Comparison of ENCODE assay signal across 10 cellular contexts in the genomic region with DNA sequence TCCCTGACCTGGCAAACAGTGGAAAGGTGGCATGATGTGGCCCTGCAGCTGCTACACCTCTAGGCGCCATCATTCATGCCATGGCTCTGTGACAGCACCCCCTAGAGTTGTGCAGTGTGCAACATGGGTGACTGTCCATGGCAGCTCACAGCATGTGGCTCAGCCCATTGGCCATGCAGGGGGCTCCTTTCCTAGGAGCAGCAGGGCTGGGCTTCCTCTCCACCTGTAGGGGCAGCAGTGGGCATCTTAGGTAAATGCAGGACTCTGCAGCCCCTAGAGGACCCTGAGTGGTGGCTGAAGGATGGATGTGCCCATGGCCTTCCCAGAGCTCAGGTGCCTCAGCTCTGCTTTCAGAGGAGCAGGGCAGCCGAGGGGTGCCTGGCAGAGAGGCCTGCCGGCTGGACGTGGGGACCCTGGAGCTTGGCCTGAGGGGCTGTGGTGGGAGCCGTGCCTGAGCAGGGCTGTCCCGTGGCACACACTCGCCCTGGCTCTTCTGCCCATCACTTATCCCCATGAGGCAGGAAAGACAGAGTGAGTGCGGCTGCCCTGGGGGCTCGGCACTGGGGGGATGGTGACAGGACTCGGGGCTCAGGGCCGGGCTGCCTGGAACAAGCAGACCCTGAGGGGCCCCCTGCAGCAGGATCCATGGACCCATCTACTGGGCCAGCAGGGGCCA. TPM values are rescaled to one million over a fixed set of nuclear protein-coding genes. Genes with fewer than 3 reads are reported as not detected.
DNase-seq lines count a peak whose midpoint lies in the region; ATAC-seq and TF ChIP-seq lines count a peak whose summit lies in the region.
"Had no signal": no experiment of that assay in that cellular context is flagged by ENCODE, and none has a peak within 500 bp of the region (broad histone marks: within the 10 kb centered on the region; RNA-seq: fewer than 3 reads in every experiment).

No MANE protein-coding gene starts in this region.

- DNase-seq in NCI-H748 (lab: John Stamatoyannopoulos, UW; ENCODE audit: unreplicated experiment) (peak; percentile 51), NCI-H748 treated with DMSO at 0.1 percent for 48 hours (lab: John Stamatoyannopoulos, UW) (no peak), NCI-H69 (lab: John Stamatoyannopoulos, UW) (peak; percentile 56), endothelial cell (ENCODE audit: low spot score) (no peak), T-helper 1 cell (no peak), glomerular visceral epithelial cell (ENCODE audit: extremely low spot score) (no peak)
- DNase-seq in stimulated activated CD8-positive, alpha-beta memory T cell treated with anti-CD3 and anti-CD28 coated beads, Interleukin-4, amount 100 ng/mL, for 48 hours = peak; percentile 34
- DNase-seq: activated B cell treated with CpG ODN at 0.5 μM for 24 hours, natural killer cell had no signal

- no peak overlapping the region for H3K4me3 Mint-ChIP-seq in endothelial cell (ENCODE audit: unreplicated experiment)
- H3K4me3 Mint-ChIP-seq: activated B cell treated with CpG ODN at 0.5 μM for 24 hours, natural killer cell had no signal

- H3K4me1 Mint-ChIP-seq in endothelial cell (ENCODE audit: unreplicated experiment) = peaks cover 5% of the 10 kb centered on the region
- H3K4me1 Mint-ChIP-seq: activated B cell treated with CpG ODN at 0.5 μM for 24 hours had no signal

- no peaks in the 10 kb centered on the region for H3K36me3 Mint-ChIP-seq in endothelial cell (ENCODE audit: low read depth, unreplicated experiment)
- H3K36me3 Mint-ChIP-seq: natural killer cell had no signal

- H3K27me3 Mint-ChIP-seq in endothelial cell (ENCODE audit: unreplicated experiment) = peaks cover 17% of the 10 kb centered on the region

- peak; percentile 15 for TF ChIP-seq CTCF in endothelial cell (IDR thresholded peaks at IDR 0.05; ENCODE audit: unreplicated experiment)

- H3K9me3 Mint-ChIP-seq in endothelial cell (ENCODE audit: unreplicated experiment) = no peaks in the 10 kb centered on the region
- H3K9me3 Mint-ChIP-seq: activated B cell treated with CpG ODN at 0.5 μM for 24 hours, natural killer cell had no signal

- no peak for ATAC-seq in GM21381 (IDR thresholded peaks at IDR 0.05; ENCODE audit: unreplicated experiment)
- ATAC-seq: natural killer cell had no signal

- H3K27ac Mint-ChIP-seq in endothelial cell (ENCODE audit: unreplicated experiment) = no peak overlapping the region
- H3K27ac Mint-ChIP-seq: activated B cell treated with CpG ODN at 0.5 μM for 24 hours, natural killer cell had no signal

RNA-seq across cellular contexts. Expression of gene ADSS1, which starts 7.4 kb away (rescaled TPM):
- 6.1 TPM for total RNA-seq in endothelial cell (ENCODE audit: unreplicated experiment)

RNA-seq across cellular contexts. Expression of gene SIVA1, which starts 21.6 kb away (rescaled TPM):
- 84.3 TPM for total RNA-seq in endothelial cell (ENCODE audit: unreplicated experiment)

RNA-seq across cellular contexts. Expression of gene INF2, which starts 42.0 kb away (rescaled TPM):
- total RNA-seq in endothelial cell (ENCODE audit: unreplicated experiment) = 97.2 TPM

Comparison
In these comparisons a context has a peak if more than half of its experiments do, and no peak if none do; other contexts are left out.
1. DNase-seq: peak in NCI-H748 (single experiment), NCI-H69 (single experiment) and stimulated activated CD8-positive, alpha-beta memory T cell treated with anti-CD3 and anti-CD28 coated beads, Interleukin-4, amount 100 ng/mL, for 48 hours (single experiment); none in NCI-H748 treated with DMSO at 0.1 percent for 48 hours (single experiment), endothelial cell (single experiment), T-helper 1 cell (0 of 5) and glomerular visceral epithelial cell (single experiment).